7 cellular contexts compared by ENCODE assay signal in genomic region chrX:123976671-123977316, GRCh38. TPM values are rescaled to one million over a fixed set of nuclear protein-coding genes. Genes with fewer than 3 reads are reported as not detected.
DNase-seq lines count a peak whose midpoint lies in the region; ATAC-seq, FAIRE-seq and TF ChIP-seq lines count a peak whose summit lies in the region.

No MANE protein-coding gene starts in this region.

- peak; percentile 75 for FAIRE-seq in GM12891 (lab: Jason Lieb, UNC)

- TF ChIP-seq POLR2A in GM12891 (IDR thresholded peaks at IDR 0.05; ENCODE audit: low read depth, low read length) = no peak

- no peak for TF ChIP-seq CTCF in omental fat pad (IDR thresholded peaks at IDR 0.05)

- ATAC-seq in omental fat pad (ENCODE audit: low FRiP score) = peak; percentile 49
- no peak for ATAC-seq in GM21723 (IDR thresholded peaks at IDR 0.05; ENCODE audit: unreplicated experiment)

- DNase-seq in GM12891 (ENCODE audit: insufficient read length, low spot score) (no peak), NCI-H460 (ENCODE audit: extremely low read depth, low read depth) (peak; percentile 59), dedifferentiated amniotic fluid mesenchymal stem cell (ENCODE audit: extremely low spot score) (peak; percentile 27), omental fat pad (ENCODE audit: low spot score) (no peak), cerebellum (ENCODE audit: low spot score) (no peak), NCI-H187 (lab: John Stamatoyannopoulos, UW) (no peak)

TF ChIP-seq in GM12891, 5 proteins besides CTCF, POLR2A, EP300 and RAD21:
- no peak for TF ChIP-seq SPI1 (IDR thresholded peaks at IDR 0.05; ENCODE audit: low read depth, low read length)
- TF ChIP-seq PAX5 (IDR thresholded peaks at IDR 0.05; ENCODE audit: insufficient read depth, low read length, severe bottlenecking) = no peak
- TF ChIP-seq POU2F2 (IDR thresholded peaks at IDR 0.05; ENCODE audit: low read depth, low read length) = no peak
- no peak for TF ChIP-seq POLR2AphosphoS5 (IDR thresholded peaks at IDR 0.05; ENCODE audit: low read depth, low read length)
- no peak for TF ChIP-seq TAF1 (IDR thresholded peaks at IDR 0.05; ENCODE audit: low read depth, low read length)

RNA-seq across cellular contexts. Expression of gene STAG2, which starts 15.3 kb away (rescaled TPM):
- polyA plus RNA-seq in GM12891 (2012; ENCODE audit: low read depth, missing spikeins) = 25.3 TPM
- total RNA-seq in NCI-H460 (2014; rRNA removed; shearing (Covaris generic)) = 124 and 136 TPM in 2 replicates
- 52.7 and 71.1 TPM in 2 replicates for polyA plus RNA-seq in NCI-H460 (2014; cell fraction: nucleus; rRNA removed)
- total RNA-seq in omental fat pad (10 to 100 TPM; 41.4 to 83.2 (median 58.9) TPM), cerebellum (90.6 TPM)

Comparison
In these comparisons a context has a peak if more than half of its experiments do, and no peak if none do; other contexts are left out.
1. DNase-seq: peak in NCI-H460 (single experiment) and dedifferentiated amniotic fluid mesenchymal stem cell (single experiment); none in GM12891 (single experiment), omental fat pad (single experiment), cerebellum (single experiment) and NCI-H187 (0 of 2).